ENCODE assay signal across 10 cellular contexts in the genomic region with DNA sequence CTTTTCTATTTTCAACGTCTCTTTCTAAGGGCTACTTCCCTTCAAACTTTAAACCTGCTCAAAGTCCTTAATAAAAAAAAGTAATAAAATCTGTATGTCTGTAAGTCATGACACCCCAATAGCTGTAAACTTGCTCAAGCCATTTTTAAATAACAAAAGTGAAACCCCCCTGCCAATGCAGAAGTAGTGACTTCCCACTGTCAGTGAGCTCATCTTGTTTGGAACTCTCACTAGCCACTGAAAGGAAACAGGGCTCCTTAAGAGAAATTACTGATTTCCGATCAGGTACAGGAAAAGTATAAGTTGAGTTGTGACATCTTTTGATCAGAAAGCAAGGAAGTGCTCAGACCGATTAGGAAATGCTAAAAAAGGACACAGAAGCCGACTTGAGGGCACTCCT. TPM values are rescaled to one million over a fixed set of nuclear protein-coding genes. Genes with fewer than 3 reads are reported as not detected.
DNase-seq lines count a peak whose midpoint lies in the region; ATAC-seq, FAIRE-seq and TF ChIP-seq lines count a peak whose summit lies in the region.
"Had no signal": no experiment of that assay in that cellular context is flagged by ENCODE, and none has a peak within 500 bp of the region (broad histone marks: within the 10 kb centered on the region; RNA-seq: fewer than 3 reads in every experiment).

No MANE protein-coding gene starts in this region.

- DNase-seq in GM13977 (ENCODE audit: low spot score) (peak; percentile 33), KBM-7 (peak; percentile 63), germinal center (ENCODE audit: low spot score) (peak; percentile 52), WERI-Rb-1 (no peak), prostate gland (ENCODE audit: low spot score) (no peak), RCC 7860 (ENCODE audit: low spot score) (no peak)
- no peak for DNase-seq in activated effector memory CD4-positive, alpha-beta T cell treated with anti-CD3 and anti-CD28 coated beads, Interleukin-2, amount 50 U/mL, for 16 hours
- DNase-seq: left lung had no signal

- H3K27me3 ChIP-seq in WERI-Rb-1 (ENCODE audit: insufficient read depth, low read depth, severe bottlenecking) (no peaks in the 10 kb centered on the region), prostate gland (replicated peaks; ENCODE audit: insufficient read depth) (no peaks in the 10 kb centered on the region)
- H3K27me3 ChIP-seq: left lung had no signal

- H3K4me3 ChIP-seq in WERI-Rb-1 (ENCODE audit: low read depth, low read length) (no peak overlapping the region), prostate gland (no peak overlapping the region)
- H3K4me3 ChIP-seq: left lung had no signal

- FAIRE-seq in RCC 7860 (lab: Jason Lieb, UNC), result no peak
- FAIRE-seq: colon had no signal

- no peaks in the 10 kb centered on the region for H3K9me3 ChIP-seq in WERI-Rb-1 (ENCODE audit: severe bottlenecking)
- no peaks in the 10 kb centered on the region for H3K9me3 ChIP-seq in prostate gland
- H3K9me3 ChIP-seq: left lung had no signal

- no peak for TF ChIP-seq POLR2A in prostate gland (IDR thresholded peaks at IDR 0.05)

- TF ChIP-seq CTCF in GM13977 (IDR thresholded peaks at IDR 0.05; ENCODE audit: extremely low read depth, insufficient read depth, missing control alignments) (no peak), WERI-Rb-1 (IDR thresholded peaks at IDR 0.05; ENCODE audit: low read depth, low read length) (no peak), prostate gland (IDR thresholded peaks at IDR 0.05) (no peak)

- in situ Hi-C loops in GM13977 (cut with MboI; ENCODE audit: low pct_unique_long_range_greater_than_20kb, low sequenced_read_pairs, unreplicated experiment) (no loop called here), KBM-7 (cut with MboI; ENCODE audit: low pct_unique_long_range_greater_than_20kb, low sequenced_read_pairs) (no loop called here)

- ATAC-seq in GM21390 (IDR thresholded peaks at IDR 0.05; ENCODE audit: unreplicated experiment), result peak; percentile 49
- ATAC-seq: left lung had no signal

- H3K27ac ChIP-seq in WERI-Rb-1 (no peak overlapping the region), prostate gland (no peak overlapping the region)

- WGBS in prostate gland, result 54% methylated on average over 4 of the region's 4 CpGs

- peaks cover 2% of the 10 kb centered on the region for H3K4me1 ChIP-seq in prostate gland (replicated peaks)

- H3K36me3 ChIP-seq in WERI-Rb-1 (no peaks in the 10 kb centered on the region), prostate gland (no peaks in the 10 kb centered on the region)
- H3K36me3 ChIP-seq: left lung had no signal

- intact Hi-C loops in prostate gland (cut with DNase I), result no loop called here

RNA-seq across cellular contexts. Expression of gene GPR171, which starts 27.6 kb away (rescaled TPM):
- under 1 TPM; 0.18 to 0.85 TPM for total RNA-seq in prostate gland

RNA-seq across cellular contexts. Expression of gene P2RY14, which starts 47.7 kb away (rescaled TPM):
- total RNA-seq in prostate gland, result under 1 TPM; 0.09 to 0.28 TPM

Comparison
In these comparisons a context has a peak if more than half of its experiments do, and no peak if none do; other contexts are left out.
1. DNase-seq: peak in GM13977 (single experiment), KBM-7 (single experiment) and germinal center (single experiment); none in WERI-Rb-1 (single experiment), prostate gland (single experiment), activated effector memory CD4-positive, alpha-beta T cell treated with anti-CD3 and anti-CD28 coated beads, Interleukin-2, amount 50 U/mL, for 16 hours (single experiment) and RCC 7860 (single experiment).